Comparison of ENCODE assay signal across 1 cellular context in the genomic region with DNA sequence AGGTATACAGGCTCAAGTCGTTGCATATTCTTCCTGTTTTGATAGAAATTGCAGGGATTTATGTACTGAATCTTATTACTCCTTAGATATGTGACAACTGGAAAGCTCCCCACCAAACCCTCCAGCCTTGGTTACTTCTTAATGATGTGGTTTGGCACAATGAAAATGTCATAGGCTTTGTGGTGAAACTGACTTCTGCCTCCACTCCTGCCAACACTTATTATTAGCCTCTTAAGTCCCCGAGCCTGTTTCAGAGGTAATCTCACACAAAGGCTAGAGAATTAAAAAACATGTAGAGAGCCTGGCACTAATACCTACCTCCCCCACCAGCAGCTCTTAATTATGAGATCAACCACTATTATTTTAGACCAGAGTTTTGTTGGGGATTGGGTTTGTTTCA.
TF ChIP-seq lines count a peak whose summit lies in the region.

No MANE protein-coding gene starts in this region.

TF ChIP-seq in HEK293, 187 proteins besides CTCF, POLR2A, EP300 and RAD21 (continued from another document):
- TF ChIP-seq OSR2 (tag by site-specific recombination; IDR thresholded peaks at IDR 0.05) (peak; percentile 39; the same call in 1 of the 2 replicates), ZNF76 (tag by site-specific recombination; IDR thresholded peaks at IDR 0.05; ENCODE audit: borderline replicate concordance, low read depth) (no peak), GLI4 (tag by site-specific recombination; IDR thresholded peaks at IDR 0.05) (no peak), ZNF660 (tag by site-specific recombination; IDR thresholded peaks at IDR 0.05) (no peak; the same call in 1 of the 2 replicates), ZNF48 (tag by site-specific recombination; IDR thresholded peaks at IDR 0.05) (no peak), KLF8 (tag by site-specific recombination; IDR thresholded peaks at IDR 0.05) (0 out of 2 replicates have a peak, but pooled peaks have one; percentile 10), ZNF169 (tag by site-specific recombination; IDR thresholded peaks at IDR 0.05) (no peak), TCF7L2 (IDR thresholded peaks at IDR 0.05; ENCODE audit: borderline replicate concordance, low read depth, low read length) (no peak), ZNF768 (tag by site-specific recombination; IDR thresholded peaks at IDR 0.05) (no peak), ZEB2 (tag by site-specific recombination; IDR thresholded peaks at IDR 0.05) (no peak), ZNF433 (tag by site-specific recombination; IDR thresholded peaks at IDR 0.05; ENCODE audit: low read depth) (no peak), KLF16 (tag by site-specific recombination; IDR thresholded peaks at IDR 0.05) (no peak), ZNF664 (tag by site-specific recombination; IDR thresholded peaks at IDR 0.05) (peak; percentile 59; the same call in 1 of the 2 replicates), KLF7 (tag by site-specific recombination; IDR thresholded peaks at IDR 0.05; ENCODE audit: borderline replicate concordance) (no peak)
- TF ChIP-seq, protein P1, sequence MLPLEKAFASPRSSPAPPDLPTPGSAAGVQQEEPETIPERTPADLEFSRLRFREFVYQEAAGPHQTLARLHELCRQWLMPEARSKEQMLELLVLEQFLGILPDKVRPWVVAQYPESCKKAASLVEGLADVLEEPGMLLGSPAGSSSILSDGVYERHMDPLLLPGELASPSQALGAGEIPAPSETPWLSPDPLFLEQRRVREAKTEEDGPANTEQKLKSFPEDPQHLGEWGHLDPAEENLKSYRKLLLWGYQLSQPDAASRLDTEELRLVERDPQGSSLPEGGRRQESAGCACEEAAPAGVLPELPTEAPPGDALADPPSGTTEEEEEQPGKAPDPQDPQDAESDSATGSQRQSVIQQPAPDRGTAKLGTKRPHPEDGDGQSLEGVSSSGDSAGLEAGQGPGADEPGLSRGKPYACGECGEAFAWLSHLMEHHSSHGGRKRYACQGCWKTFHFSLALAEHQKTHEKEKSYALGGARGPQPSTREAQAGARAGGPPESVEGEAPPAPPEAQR (tag by site-specific recombination; IDR thresholded peaks at IDR 0.05): no peak
- TF ChIP-seq, protein P2, sequence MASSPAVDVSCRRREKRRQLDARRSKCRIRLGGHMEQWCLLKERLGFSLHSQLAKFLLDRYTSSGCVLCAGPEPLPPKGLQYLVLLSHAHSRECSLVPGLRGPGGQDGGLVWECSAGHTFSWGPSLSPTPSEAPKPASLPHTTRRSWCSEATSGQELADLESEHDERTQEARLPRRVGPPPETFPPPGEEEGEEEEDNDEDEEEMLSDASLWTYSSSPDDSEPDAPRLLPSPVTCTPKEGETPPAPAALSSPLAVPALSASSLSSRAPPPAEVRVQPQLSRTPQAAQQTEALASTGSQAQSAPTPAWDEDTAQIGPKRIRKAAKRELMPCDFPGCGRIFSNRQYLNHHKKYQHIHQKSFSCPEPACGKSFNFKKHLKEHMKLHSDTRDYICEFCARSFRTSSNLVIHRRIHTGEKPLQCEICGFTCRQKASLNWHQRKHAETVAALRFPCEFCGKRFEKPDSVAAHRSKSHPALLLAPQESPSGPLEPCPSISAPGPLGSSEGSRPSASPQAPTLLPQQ (tag by site-specific recombination; IDR thresholded peaks at IDR 0.05): no peak
- TF ChIP-seq, protein P3, sequence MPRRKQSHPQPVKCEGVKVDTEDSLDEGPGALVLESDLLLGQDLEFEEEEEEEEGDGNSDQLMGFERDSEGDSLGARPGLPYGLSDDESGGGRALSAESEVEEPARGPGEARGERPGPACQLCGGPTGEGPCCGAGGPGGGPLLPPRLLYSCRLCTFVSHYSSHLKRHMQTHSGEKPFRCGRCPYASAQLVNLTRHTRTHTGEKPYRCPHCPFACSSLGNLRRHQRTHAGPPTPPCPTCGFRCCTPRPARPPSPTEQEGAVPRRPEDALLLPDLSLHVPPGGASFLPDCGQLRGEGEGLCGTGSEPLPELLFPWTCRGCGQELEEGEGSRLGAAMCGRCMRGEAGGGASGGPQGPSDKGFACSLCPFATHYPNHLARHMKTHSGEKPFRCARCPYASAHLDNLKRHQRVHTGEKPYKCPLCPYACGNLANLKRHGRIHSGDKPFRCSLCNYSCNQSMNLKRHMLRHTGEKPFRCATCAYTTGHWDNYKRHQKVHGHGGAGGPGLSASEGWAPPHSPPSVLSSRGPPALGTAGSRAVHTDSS (tag by site-specific recombination; IDR thresholded peaks at IDR 0.05): no peak
- TF ChIP-seq, protein P4, sequence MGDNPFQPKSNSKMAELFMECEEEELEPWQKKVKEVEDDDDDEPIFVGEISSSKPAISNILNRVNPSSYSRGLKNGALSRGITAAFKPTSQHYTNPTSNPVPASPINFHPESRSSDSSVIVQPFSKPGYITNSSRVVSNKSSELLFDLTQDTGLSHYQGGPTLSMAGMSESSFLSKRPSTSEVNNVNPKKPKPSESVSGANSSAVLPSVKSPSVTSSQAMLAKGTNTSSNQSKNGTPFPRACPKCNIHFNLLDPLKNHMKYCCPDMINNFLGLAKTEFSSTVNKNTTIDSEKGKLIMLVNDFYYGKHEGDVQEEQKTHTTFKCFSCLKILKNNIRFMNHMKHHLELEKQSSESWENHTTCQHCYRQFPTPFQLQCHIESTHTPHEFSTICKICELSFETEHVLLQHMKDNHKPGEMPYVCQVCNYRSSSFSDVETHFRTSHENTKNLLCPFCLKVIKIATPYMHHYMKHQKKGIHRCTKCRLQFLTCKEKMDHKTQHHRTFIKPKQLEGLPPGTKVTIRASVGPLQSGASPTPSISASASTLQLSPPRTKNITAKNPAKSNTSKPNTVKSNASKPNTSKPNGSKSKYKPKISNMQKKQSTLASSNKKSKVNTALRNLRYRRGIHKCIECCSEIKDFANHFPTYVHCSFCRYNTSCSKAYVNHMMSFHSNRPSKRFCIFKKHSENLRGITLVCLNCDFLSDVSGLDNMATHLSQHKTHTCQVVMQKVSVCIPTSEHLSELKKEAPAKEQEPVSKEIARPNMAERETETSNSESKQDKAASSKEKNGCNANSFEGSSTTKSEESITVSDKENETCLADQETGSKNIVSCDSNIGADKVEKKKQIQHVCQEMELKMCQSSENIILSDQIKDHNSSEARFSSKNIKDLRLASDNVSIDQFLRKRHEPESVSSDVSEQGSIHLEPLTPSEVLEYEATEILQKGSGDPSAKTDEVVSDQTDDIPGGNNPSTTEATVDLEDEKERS (tag by site-specific recombination; IDR thresholded peaks at IDR 0.05): peak; percentile 75; the same call in 1 of the 2 replicates
- TF ChIP-seq, protein P5, sequence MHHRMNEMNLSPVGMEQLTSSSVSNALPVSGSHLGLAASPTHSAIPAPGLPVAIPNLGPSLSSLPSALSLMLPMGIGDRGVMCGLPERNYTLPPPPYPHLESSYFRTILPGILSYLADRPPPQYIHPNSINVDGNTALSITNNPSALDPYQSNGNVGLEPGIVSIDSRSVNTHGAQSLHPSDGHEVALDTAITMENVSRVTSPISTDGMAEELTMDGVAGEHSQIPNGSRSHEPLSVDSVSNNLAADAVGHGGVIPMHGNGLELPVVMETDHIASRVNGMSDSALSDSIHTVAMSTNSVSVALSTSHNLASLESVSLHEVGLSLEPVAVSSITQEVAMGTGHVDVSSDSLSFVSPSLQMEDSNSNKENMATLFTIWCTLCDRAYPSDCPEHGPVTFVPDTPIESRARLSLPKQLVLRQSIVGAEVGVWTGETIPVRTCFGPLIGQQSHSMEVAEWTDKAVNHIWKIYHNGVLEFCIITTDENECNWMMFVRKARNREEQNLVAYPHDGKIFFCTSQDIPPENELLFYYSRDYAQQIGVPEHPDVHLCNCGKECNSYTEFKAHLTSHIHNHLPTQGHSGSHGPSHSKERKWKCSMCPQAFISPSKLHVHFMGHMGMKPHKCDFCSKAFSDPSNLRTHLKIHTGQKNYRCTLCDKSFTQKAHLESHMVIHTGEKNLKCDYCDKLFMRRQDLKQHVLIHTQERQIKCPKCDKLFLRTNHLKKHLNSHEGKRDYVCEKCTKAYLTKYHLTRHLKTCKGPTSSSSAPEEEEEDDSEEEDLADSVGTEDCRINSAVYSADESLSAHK (tag by site-specific recombination; IDR thresholded peaks at IDR 0.05): no peak; the same call in 1 of the 2 replicates
- TF ChIP-seq, protein P6, sequence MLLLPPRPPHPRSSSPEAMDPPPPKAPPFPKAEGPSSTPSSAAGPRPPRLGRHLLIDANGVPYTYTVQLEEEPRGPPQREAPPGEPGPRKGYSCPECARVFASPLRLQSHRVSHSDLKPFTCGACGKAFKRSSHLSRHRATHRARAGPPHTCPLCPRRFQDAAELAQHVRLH (tag by site-specific recombination; IDR thresholded peaks at IDR 0.05): 0 out of 2 replicates have a peak, but pooled peaks have one; percentile 25
- TF ChIP-seq, protein P7, sequence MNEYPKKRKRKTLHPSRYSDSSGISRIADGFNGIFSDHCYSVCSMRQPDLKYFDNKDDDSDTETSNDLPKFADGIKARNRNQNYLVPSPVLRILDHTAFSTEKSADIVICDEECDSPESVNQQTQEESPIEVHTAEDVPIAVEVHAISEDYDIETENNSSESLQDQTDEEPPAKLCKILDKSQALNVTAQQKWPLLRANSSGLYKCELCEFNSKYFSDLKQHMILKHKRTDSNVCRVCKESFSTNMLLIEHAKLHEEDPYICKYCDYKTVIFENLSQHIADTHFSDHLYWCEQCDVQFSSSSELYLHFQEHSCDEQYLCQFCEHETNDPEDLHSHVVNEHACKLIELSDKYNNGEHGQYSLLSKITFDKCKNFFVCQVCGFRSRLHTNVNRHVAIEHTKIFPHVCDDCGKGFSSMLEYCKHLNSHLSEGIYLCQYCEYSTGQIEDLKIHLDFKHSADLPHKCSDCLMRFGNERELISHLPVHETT (tag by site-specific recombination; IDR thresholded peaks at IDR 0.05): no peak
